ENCODE assay signal across 15 cellular contexts in the genomic region with DNA sequence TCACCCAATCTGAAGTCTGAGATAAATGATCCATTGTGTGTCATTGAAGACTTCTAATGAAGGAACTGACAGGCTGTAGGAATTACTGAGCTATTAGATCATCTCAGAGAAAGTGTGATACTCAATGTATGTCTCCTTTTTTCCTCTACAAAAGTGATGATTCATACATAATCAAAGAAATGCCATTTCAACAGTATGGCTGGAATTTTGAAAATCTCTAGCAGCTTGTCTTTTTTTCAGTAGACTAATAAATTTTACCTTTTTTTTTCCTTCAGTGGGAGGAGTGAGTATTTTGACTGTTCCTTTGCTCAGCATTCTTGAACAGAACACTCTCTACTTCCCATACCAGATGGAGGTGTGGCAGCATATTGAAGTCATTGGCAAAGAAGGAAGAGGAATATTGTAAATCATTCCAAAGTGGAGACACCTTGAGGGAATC.
DNase-seq lines count a peak whose midpoint lies in the region; ATAC-seq, FAIRE-seq and TF ChIP-seq lines count a peak whose summit lies in the region.
"Had no signal": no experiment of that assay in that cellular context is flagged by ENCODE, and none has a peak within 500 bp of the region (broad histone marks: within the 10 kb centered on the region; RNA-seq: fewer than 3 reads in every experiment).

No MANE protein-coding gene starts in this region.

- H3K27ac Mint-ChIP-seq in stimulated activated naive CD8-positive, alpha-beta T cell treated with anti-CD3 and anti-CD28 coated beads, Interleukin-15, amount 100 ng/mL, for 72 hours = no peak overlapping the region
- H3K27ac Mint-ChIP-seq: activated naive CD4-positive, alpha-beta T cell treated with anti-CD3 and anti-CD28 coated beads, Interleukin-2, amount 50 U/mL, for 72 hours had no signal

- no peaks in the 10 kb centered on the region for H4K20me1 ChIP-seq in smooth muscle cell (ENCODE audit: low read depth)

- H3K27me3 ChIP-seq in smooth muscle cell (ENCODE audit: low read depth) = no peaks in the 10 kb centered on the region
- no peaks in the 10 kb centered on the region for H3K27me3 ChIP-seq in pancreas

- H3K4me2 ChIP-seq in smooth muscle cell = peak overlapping the region; percentile 45
- H3K4me2 ChIP-seq: KMS-11 had no signal

- peaks cover 3% of the 10 kb centered on the region for H3F3A ChIP-seq in smooth muscle cell (ENCODE audit: low read depth)

- peaks cover 7 to 10% of the 10 kb centered on the region in 2 donors for H3K9me3 Mint-ChIP-seq in stimulated activated naive CD8-positive, alpha-beta T cell treated with anti-CD3 and anti-CD28 coated beads, Interleukin-15, amount 100 ng/mL, for 72 hours

- H3K27me3 Mint-ChIP-seq in stimulated activated naive CD8-positive, alpha-beta T cell treated with anti-CD3 and anti-CD28 coated beads, Interleukin-15, amount 100 ng/mL, for 72 hours = no peaks in the 10 kb centered on the region

- no peaks in the 10 kb centered on the region for H3K9me3 ChIP-seq in smooth muscle cell (replicated peaks; ENCODE audit: low read depth)
- no peaks in the 10 kb centered on the region for H3K9me3 ChIP-seq in pancreas
- H3K9me3 ChIP-seq: psoas muscle had no signal

- H3K4me3 Mint-ChIP-seq in stimulated activated naive CD8-positive, alpha-beta T cell treated with anti-CD3 and anti-CD28 coated beads, Interleukin-15, amount 100 ng/mL, for 72 hours = no peak overlapping the region

- FAIRE-seq in pancreas (lab: Jason Lieb, UNC) = no peak
- FAIRE-seq: GM12891 had no signal

- intact Hi-C loops in pancreas (cut with DNase I) = no loop called here

- H3K36me3 ChIP-seq in smooth muscle cell (ENCODE audit: low read depth) (no peaks in the 10 kb centered on the region), pancreas (no peaks in the 10 kb centered on the region)

- ATAC-seq in stimulated activated naive CD8-positive, alpha-beta T cell treated with anti-CD3 and anti-CD28 coated beads, Interleukin-15, amount 100 ng/mL, for 72 hours = no peak
- ATAC-seq in pancreas = no peak
- ATAC-seq: activated naive CD4-positive, alpha-beta T cell treated with anti-CD3 and anti-CD28 coated beads, Interleukin-2, amount 50 U/mL, for 72 hours; psoas muscle had no signal

- H3K4me3 ChIP-seq in smooth muscle cell (no peak overlapping the region), pancreas (no peak overlapping the region)
- H3K4me3 ChIP-seq: psoas muscle had no signal

- H3K9ac ChIP-seq in smooth muscle cell (ENCODE audit: low read depth) = no peak overlapping the region
- H3K9ac ChIP-seq: KMS-11 had no signal

- H3K27ac ChIP-seq in smooth muscle cell (ENCODE audit: low read depth) (peak overlapping the region; percentile 77), pancreas (no peak overlapping the region)
- H3K27ac ChIP-seq: KMS-11, psoas muscle had no signal

- DNase-seq in GM04504 (ENCODE audit: low read depth) (peak; percentile 68), SW 1271 (lab: John Stamatoyannopoulos, UW) (peak; percentile 2 to 45), glomerular visceral epithelial cell (ENCODE audit: extremely low spot score) (peak; percentile 65), smooth muscle cell (lab: John Stamatoyannopoulos, UW; ENCODE audit: unreplicated experiment) (no peak), cerebellar cortex (ENCODE audit: low spot score) (no peak), pancreas (no peak)
- no peak for DNase-seq in stimulated activated naive CD8-positive, alpha-beta T cell treated with anti-CD3 and anti-CD28 coated beads, Interleukin-15, amount 100 ng/mL, for 72 hours
- DNase-seq: DMS 273 treated with DMSO at 0.1 percent for 48 hours, hypothalamus, midbrain, psoas muscle, T1000 had no signal

- H3K4me1 ChIP-seq in smooth muscle cell (ENCODE audit: low read depth) (peaks cover 6% of the 10 kb centered on the region), pancreas (no peaks in the 10 kb centered on the region)
- H3K4me1 ChIP-seq: psoas muscle had no signal

- TF ChIP-seq CTCF in smooth muscle cell (IDR thresholded peaks at IDR 0.05; ENCODE audit: borderline replicate concordance, insufficient read depth, poor library complexity, severe bottlenecking) = no peak
- no peak for TF ChIP-seq CTCF in pancreas (IDR thresholded peaks at IDR 0.05)

- no peaks in the 10 kb centered on the region for H3K79me2 ChIP-seq in smooth muscle cell (ENCODE audit: low read depth)

- H2AFZ ChIP-seq in smooth muscle cell (ENCODE audit: low read depth) = peak overlapping the region; percentile 30

- no peaks in the 10 kb centered on the region for H3K4me1 Mint-ChIP-seq in stimulated activated naive CD8-positive, alpha-beta T cell treated with anti-CD3 and anti-CD28 coated beads, Interleukin-15, amount 100 ng/mL, for 72 hours

Comparison
In these comparisons a context has a peak if more than half of its experiments do, and no peak if none do; other contexts are left out.
1. DNase-seq: peak in GM04504 (single experiment), SW 1271 (2 of 2) and glomerular visceral epithelial cell (single experiment); none in smooth muscle cell (single experiment), stimulated activated naive CD8-positive, alpha-beta T cell treated with anti-CD3 and anti-CD28 coated beads, Interleukin-15, amount 100 ng/mL, for 72 hours (0 of 2), cerebellar cortex (single experiment) and pancreas (0 of 6).